Comparison of ENCODE assay signal across 1 cellular context in the genomic region with DNA sequence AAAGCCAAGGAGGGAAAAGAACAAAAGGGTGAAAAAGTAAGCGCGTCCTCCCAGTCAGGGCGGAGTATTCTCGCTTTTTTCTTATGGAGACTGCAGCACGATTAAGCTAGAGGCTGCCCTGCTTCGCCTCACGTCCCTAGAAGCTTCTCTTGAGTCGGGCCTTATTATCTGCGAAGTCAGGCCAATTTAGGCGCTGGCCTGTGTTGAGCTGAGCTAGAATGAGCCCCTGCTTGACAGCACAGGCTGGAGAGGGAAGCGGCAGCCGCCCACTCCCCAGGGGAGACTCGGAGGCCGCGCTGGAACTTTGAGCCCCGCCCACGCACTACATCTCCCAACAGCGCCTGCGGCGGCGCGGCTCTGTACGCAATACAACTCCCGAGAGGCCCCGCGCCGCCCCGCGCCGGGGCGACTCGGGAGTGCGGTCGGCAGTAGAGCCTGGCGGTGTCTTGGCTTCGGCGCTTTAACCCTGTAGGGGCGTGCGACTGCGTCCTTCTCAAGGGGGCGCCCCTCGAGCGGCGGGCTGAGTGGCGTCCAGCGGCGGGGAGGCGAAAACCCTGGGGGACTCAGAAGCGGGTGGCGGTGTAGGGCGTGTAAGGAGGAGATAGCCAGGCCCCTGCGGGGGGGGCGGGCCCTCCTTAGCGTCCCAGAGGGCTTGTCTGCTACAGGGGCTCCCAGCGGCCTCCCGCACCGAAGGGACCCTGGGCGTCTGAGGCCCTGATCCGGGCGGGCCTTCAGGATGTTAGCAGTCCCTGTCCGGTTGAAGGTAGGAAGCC.
TF ChIP-seq lines count a peak whose summit lies in the region.

No MANE protein-coding gene starts in this region.

TF ChIP-seq in HepG2, 621 proteins besides CTCF, POLR2A, EP300 and RAD21 (continued from another document and continues in another):
- TF ChIP-seq, protein P1, sequence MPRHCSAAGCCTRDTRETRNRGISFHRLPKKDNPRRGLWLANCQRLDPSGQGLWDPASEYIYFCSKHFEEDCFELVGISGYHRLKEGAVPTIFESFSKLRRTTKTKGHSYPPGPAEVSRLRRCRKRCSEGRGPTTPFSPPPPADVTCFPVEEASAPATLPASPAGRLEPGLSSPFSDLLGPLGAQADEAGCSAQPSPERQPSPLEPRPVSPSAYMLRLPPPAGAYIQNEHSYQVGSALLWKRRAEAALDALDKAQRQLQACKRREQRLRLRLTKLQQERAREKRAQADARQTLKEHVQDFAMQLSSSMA (CRISPR knock-in tag; IDR thresholded peaks at IDR 0.05) = peak; percentile 49; the same call in 1 of the 2 replicates
- TF ChIP-seq NR2C2 (CRISPR knock-in tag; IDR thresholded peaks at IDR 0.05; ENCODE audit: borderline replicate concordance) (peak; percentile 31; the same call in 1 of the 2 replicates), DNMT3B (CRISPR knock-in tag; conservative IDR thresholded peaks at IDR 0.05) (no peak; the same call in 1 of the 2 replicates), MXI1 (IDR thresholded peaks at IDR 0.05; ENCODE audit: borderline replicate concordance, low read depth, low read length) (peak; percentile 79; the same call in 1 of the 3 replicates), MTF2 (CRISPR knock-in tag; IDR thresholded peaks at IDR 0.05; ENCODE audit: borderline replicate concordance) (peak; percentile 28; the same call in 1 of the 2 replicates), KMT2A (CRISPR knock-in tag; IDR thresholded peaks at IDR 0.05) (peak; percentile 91), FOXK1 (CRISPR knock-in tag; IDR thresholded peaks at IDR 0.05; ENCODE audit: borderline replicate concordance, low read depth) (peak; percentile 48; the same call in 1 of the 2 replicates), TEAD3 (CRISPR knock-in tag; optimal IDR thresholded peaks at IDR 0.05; ENCODE audit: borderline replicate concordance) (no peak), ZBTB38 (CRISPR knock-in tag; IDR thresholded peaks at IDR 0.05) (peak; percentile 55), HES4 (CRISPR knock-in tag; IDR thresholded peaks at IDR 0.05; ENCODE audit: borderline replicate concordance) (peak; percentile 78; the same call in 1 of the 2 replicates), KAT7 (CRISPR knock-in tag; IDR thresholded peaks at IDR 0.05; ENCODE audit: borderline replicate concordance) (peak; percentile 77; the same call in 1 of the 2 replicates), KDM5A (IDR thresholded peaks at IDR 0.05; ENCODE audit: borderline replicate concordance, low read length) (peak; percentile 80; the same call in 1 of the 2 replicates), HDAC2 (CRISPR knock-in tag; IDR thresholded peaks at IDR 0.05) (0 out of 2 replicates have a peak, but pooled peaks have one; percentile 14), ZNF552 (CRISPR knock-in tag; IDR thresholded peaks at IDR 0.05; ENCODE audit: borderline replicate concordance) (peak; percentile 58; the same call in 1 of the 2 replicates)
- TF ChIP-seq, protein P2, sequence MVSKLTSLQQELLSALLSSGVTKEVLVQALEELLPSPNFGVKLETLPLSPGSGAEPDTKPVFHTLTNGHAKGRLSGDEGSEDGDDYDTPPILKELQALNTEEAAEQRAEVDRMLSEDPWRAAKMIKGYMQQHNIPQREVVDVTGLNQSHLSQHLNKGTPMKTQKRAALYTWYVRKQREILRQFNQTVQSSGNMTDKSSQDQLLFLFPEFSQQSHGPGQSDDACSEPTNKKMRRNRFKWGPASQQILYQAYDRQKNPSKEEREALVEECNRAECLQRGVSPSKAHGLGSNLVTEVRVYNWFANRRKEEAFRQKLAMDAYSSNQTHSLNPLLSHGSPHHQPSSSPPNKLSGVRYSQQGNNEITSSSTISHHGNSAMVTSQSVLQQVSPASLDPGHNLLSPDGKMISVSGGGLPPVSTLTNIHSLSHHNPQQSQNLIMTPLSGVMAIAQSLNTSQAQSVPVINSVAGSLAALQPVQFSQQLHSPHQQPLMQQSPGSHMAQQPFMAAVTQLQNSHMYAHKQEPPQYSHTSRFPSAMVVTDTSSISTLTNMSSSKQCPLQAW (CRISPR knock-in tag; IDR thresholded peaks at IDR 0.05) = peak; percentile 81
- TF ChIP-seq, protein P3, sequence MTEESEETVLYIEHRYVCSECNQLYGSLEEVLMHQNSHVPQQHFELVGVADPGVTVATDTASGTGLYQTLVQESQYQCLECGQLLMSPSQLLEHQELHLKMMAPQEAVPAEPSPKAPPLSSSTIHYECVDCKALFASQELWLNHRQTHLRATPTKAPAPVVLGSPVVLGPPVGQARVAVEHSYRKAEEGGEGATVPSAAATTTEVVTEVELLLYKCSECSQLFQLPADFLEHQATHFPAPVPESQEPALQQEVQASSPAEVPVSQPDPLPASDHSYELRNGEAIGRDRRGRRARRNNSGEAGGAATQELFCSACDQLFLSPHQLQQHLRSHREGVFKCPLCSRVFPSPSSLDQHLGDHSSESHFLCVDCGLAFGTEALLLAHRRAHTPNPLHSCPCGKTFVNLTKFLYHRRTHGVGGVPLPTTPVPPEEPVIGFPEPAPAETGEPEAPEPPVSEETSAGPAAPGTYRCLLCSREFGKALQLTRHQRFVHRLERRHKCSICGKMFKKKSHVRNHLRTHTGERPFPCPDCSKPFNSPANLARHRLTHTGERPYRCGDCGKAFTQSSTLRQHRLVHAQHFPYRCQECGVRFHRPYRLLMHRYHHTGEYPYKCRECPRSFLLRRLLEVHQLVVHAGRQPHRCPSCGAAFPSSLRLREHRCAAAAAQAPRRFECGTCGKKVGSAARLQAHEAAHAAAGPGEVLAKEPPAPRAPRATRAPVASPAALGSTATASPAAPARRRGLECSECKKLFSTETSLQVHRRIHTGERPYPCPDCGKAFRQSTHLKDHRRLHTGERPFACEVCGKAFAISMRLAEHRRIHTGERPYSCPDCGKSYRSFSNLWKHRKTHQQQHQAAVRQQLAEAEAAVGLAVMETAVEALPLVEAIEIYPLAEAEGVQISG (CRISPR knock-in tag; IDR thresholded peaks at IDR 0.05) = peak; percentile 82
- TF ChIP-seq, protein P4, sequence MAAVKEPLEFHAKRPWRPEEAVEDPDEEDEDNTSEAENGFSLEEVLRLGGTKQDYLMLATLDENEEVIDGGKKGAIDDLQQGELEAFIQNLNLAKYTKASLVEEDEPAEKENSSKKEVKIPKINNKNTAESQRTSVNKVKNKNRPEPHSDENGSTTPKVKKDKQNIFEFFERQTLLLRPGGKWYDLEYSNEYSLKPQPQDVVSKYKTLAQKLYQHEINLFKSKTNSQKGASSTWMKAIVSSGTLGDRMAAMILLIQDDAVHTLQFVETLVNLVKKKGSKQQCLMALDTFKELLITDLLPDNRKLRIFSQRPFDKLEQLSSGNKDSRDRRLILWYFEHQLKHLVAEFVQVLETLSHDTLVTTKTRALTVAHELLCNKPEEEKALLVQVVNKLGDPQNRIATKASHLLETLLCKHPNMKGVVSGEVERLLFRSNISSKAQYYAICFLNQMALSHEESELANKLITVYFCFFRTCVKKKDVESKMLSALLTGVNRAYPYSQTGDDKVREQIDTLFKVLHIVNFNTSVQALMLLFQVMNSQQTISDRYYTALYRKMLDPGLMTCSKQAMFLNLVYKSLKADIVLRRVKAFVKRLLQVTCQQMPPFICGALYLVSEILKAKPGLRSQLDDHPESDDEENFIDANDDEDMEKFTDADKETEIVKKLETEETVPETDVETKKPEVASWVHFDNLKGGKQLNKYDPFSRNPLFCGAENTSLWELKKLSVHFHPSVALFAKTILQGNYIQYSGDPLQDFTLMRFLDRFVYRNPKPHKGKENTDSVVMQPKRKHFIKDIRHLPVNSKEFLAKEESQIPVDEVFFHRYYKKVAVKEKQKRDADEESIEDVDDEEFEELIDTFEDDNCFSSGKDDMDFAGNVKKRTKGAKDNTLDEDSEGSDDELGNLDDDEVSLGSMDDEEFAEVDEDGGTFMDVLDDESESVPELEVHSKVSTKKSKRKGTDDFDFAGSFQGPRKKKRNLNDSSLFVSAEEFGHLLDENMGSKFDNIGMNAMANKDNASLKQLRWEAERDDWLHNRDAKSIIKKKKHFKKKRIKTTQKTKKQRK (IDR thresholded peaks at IDR 0.05; ENCODE audit: low read length) = no peak
- TF ChIP-seq, protein P5, sequence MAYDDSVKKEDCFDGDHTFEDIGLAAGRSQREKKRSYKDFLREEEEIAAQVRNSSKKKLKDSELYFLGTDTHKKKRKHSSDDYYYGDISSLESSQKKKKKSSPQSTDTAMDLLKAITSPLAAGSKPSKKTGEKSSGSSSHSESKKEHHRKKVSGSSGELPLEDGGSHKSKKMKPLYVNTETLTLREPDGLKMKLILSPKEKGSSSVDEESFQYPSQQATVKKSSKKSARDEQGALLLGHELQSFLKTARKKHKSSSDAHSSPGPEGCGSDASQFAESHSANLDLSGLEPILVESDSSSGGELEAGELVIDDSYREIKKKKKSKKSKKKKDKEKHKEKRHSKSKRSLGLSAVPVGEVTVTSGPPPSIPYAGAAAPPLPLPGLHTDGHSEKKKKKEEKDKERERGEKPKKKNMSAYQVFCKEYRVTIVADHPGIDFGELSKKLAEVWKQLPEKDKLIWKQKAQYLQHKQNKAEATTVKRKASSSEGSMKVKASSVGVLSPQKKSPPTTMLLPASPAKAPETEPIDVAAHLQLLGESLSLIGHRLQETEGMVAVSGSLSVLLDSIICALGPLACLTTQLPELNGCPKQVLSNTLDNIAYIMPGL (CRISPR knock-in tag; IDR thresholded peaks at IDR 0.05; ENCODE audit: borderline replicate concordance in 1 of 2, low read depth in 1 of 2) = peak in 1 of 2 experiments; percentile 89; a peak in 2 of 4 replicates
- TF ChIP-seq, protein P6, sequence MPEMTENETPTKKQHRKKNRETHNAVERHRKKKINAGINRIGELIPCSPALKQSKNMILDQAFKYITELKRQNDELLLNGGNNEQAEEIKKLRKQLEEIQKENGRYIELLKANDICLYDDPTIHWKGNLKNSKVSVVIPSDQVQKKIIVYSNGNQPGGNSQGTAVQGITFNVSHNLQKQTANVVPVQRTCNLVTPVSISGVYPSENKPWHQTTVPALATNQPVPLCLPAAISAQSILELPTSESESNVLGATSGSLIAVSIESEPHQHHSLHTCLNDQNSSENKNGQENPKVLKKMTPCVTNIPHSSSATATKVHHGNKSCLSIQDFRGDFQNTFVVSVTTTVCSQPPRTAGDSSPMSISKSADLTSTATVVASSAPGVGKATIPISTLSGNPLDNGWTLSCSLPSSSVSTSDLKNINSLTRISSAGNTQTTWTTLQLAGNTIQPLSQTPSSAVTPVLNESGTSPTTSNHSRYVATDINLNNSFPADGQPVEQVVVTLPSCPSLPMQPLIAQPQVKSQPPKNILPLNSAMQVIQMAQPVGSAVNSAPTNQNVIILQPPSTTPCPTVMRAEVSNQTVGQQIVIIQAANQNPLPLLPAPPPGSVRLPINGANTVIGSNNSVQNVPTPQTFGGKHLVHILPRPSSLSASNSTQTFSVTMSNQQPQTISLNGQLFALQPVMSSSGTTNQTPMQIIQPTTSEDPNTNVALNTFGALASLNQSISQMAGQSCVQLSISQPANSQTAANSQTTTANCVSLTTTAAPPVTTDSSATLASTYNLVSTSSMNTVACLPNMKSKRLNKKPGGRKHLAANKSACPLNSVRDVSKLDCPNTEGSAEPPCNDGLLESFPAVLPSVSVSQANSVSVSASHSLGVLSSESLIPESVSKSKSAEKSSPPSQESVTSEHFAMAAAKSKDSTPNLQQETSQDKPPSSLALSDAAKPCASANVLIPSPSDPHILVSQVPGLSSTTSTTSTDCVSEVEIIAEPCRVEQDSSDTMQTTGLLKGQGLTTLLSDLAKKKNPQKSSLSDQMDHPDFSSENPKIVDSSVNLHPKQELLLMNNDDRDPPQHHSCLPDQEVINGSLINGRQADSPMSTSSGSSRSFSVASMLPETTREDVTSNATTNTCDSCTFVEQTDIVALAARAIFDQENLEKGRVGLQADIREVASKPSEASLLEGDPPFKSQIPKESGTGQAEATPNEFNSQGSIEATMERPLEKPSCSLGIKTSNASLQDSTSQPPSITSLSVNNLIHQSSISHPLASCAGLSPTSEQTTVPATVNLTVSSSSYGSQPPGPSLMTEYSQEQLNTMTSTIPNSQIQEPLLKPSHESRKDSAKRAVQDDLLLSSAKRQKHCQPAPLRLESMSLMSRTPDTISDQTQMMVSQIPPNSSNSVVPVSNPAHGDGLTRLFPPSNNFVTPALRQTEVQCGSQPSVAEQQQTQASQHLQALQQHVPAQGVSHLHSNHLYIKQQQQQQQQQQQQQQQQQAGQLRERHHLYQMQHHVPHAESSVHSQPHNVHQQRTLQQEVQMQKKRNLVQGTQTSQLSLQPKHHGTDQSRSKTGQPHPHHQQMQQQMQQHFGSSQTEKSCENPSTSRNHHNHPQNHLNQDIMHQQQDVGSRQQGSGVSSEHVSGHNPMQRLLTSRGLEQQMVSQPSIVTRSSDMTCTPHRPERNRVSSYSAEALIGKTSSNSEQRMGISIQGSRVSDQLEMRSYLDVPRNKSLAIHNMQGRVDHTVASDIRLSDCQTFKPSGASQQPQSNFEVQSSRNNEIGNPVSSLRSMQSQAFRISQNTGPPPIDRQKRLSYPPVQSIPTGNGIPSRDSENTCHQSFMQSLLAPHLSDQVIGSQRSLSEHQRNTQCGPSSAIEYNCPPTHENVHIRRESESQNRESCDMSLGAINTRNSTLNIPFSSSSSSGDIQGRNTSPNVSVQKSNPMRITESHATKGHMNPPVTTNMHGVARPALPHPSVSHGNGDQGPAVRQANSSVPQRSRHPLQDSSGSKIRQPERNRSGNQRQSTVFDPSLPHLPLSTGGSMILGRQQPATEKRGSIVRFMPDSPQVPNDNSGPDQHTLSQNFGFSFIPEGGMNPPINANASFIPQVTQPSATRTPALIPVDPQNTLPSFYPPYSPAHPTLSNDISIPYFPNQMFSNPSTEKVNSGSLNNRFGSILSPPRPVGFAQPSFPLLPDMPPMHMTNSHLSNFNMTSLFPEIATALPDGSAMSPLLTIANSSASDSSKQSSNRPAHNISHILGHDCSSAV (CRISPR knock-in tag; IDR thresholded peaks at IDR 0.05; ENCODE audit: borderline replicate concordance) = 0 out of 2 replicates have a peak, but pooled peaks have one; percentile 63
